Comparison of ENCODE assay signal across 10 cellular contexts in genomic region chr15:75200391-75200764, GRCh38. TPM values are rescaled to one million over a fixed set of nuclear protein-coding genes. Genes with fewer than 3 reads are reported as not detected.
DNase-seq lines count a peak whose midpoint lies in the region; ATAC-seq and TF ChIP-seq lines count a peak whose summit lies in the region.
"Had no signal": no experiment of that assay in that cellular context is flagged by ENCODE, and none has a peak within 500 bp of the region (broad histone marks: within the 10 kb centered on the region; RNA-seq: fewer than 3 reads in every experiment).

No MANE protein-coding gene starts in this region.

- peaks cover 4% of the 10 kb centered on the region for H3K27me3 Mint-ChIP-seq in activated B cell treated with CpG ODN at 0.5 μM for 24 hours

- H3K27me3 ChIP-seq in heart left ventricle (no peaks in the 10 kb centered on the region), iPS-15b (ENCODE audit: control insufficient read depth, insufficient read depth, low read length) (no peaks in the 10 kb centered on the region), thyroid gland (no peaks in the 10 kb centered on the region)
- H3K27me3 ChIP-seq: ascending aorta had no signal

- H3K9me3 ChIP-seq in heart left ventricle (no peaks in the 10 kb centered on the region), iPS-15b (ENCODE audit: control insufficient read depth, insufficient read depth, low read length) (no peaks in the 10 kb centered on the region), thyroid gland (no peaks in the 10 kb centered on the region)
- H3K9me3 ChIP-seq: ascending aorta had no signal

- H3K36me3 Mint-ChIP-seq in activated B cell treated with CpG ODN at 0.5 μM for 24 hours (ENCODE audit: low read depth) = peaks cover 4% of the 10 kb centered on the region

- peak overlapping the region; percentile 32 for H3K4me3 Mint-ChIP-seq in activated B cell treated with CpG ODN at 0.5 μM for 24 hours

- intact Hi-C loops in heart left ventricle (cut with DNase I) = loop anchor here in 6 of 10 donors (5.0 to 10.0 kb wide), 5 partner anchors 73 to 263 kb away; partner anchors contain the start of genes RPP25 (in 3 of the 6), COMMD4 (in 1 of the 6) and COX5A (in 1 of the 6)
- intact Hi-C loops in Right ventricle myocardium superior (cut with DNase I) = loop anchor here (10.0 kb wide), 1 partner anchor 246 kb away; the partner anchor contains the start of gene RPP25
- intact Hi-C loops in activated B cell treated with CpG ODN at 0.5 μM for 24 hours (cut with micrococcal nuclease) = loop anchor here (2.0 to 10.0 kb wide), 4 partner anchors 22 to 568 kb away; partner anchors contain the start of gene SIN3A
- intact Hi-C loops in thyroid gland (cut with DNase I) = no loop called here

- TF ChIP-seq POLR2A in heart left ventricle (IDR thresholded peaks at IDR 0.05) = no peak
- no peak for TF ChIP-seq POLR2A in thyroid gland (IDR thresholded peaks at IDR 0.05)

- peaks cover 37% of the 10 kb centered on the region for H3K4me1 Mint-ChIP-seq in activated B cell treated with CpG ODN at 0.5 μM for 24 hours

- H3K27ac ChIP-seq in heart left ventricle = peak overlapping the region in 7 of 12 donors; percentile 19 to 99 (median 97)
- peak overlapping the region; percentile 90 to 96 (median 93) for H3K27ac ChIP-seq in thyroid gland

- peaks cover 0 to 75% (median 54%) of the 10 kb centered on the region in 12 donors for H3K4me1 ChIP-seq in heart left ventricle
- H3K4me1 ChIP-seq in iPS-15b (ENCODE audit: control insufficient read depth, insufficient read depth, low read length) = peaks cover 16% of the 10 kb centered on the region
- peaks cover 41 to 59% of the 10 kb centered on the region in 2 donors for H3K4me1 ChIP-seq in thyroid gland

- TF ChIP-seq CTCF in heart left ventricle (IDR thresholded peaks at IDR 0.05) (peak in 1 of 12 donors; percentile 10), activated B cell treated with CpG ODN at 0.5 μM for 24 hours (IDR thresholded peaks at IDR 0.05) (no peak), thyroid gland (IDR thresholded peaks at IDR 0.05) (no peak)

- H3K4me3 ChIP-seq in heart left ventricle = peak overlapping the region in 4 of 12 donors; percentile 61 to 100 (median 86)
- H3K4me3 ChIP-seq in iPS-15b (ENCODE audit: low read depth, low read length) = peak overlapping the region; percentile 89
- H3K4me3 ChIP-seq in thyroid gland (replicated peaks in 1 of 3) = no peak overlapping the region

- WGBS in heart left ventricle, 4 donors = 34 to 49% (median 39%) methylated on average over 11 of the region's 11 CpGs
- WGBS in thyroid gland, 2 donors = 19 to 38% methylated on average over 5 to 11 of the region's 11 CpGs

- H3K9me3 Mint-ChIP-seq in activated B cell treated with CpG ODN at 0.5 μM for 24 hours = no peaks in the 10 kb centered on the region

- POLR2A ChIA-PET in activated B cell treated with CpG ODN at 0.5 μM for 24 hours (lab: Charles Lee) = interaction anchor here (1.0 to 2.0 kb wide), 3 partner anchors 125 to 177 kb away, joined by 3 to 10 read pairs (median 4); partner anchors contain the start of gene PPCDC

- no peaks in the 10 kb centered on the region for H3K36me3 ChIP-seq in heart left ventricle
- H3K36me3 ChIP-seq in iPS-15b (ENCODE audit: control insufficient read depth, insufficient read depth, low read length) = no peaks in the 10 kb centered on the region
- H3K36me3 ChIP-seq in thyroid gland = no peaks in the 10 kb centered on the region
- H3K36me3 ChIP-seq: ascending aorta had no signal

- H3K9ac ChIP-seq in iPS-15b (ENCODE audit: low read depth, low read length) = peak overlapping the region; percentile 60

- no peak overlapping the region for H3K27ac Mint-ChIP-seq in activated B cell treated with CpG ODN at 0.5 μM for 24 hours

- CTCF ChIA-PET in activated B cell treated with CpG ODN at 0.5 μM for 24 hours (lab: Charles Lee) = interaction anchor here (2.2 kb wide), 1 partner anchor 172 kb away, joined by 8 read pairs; no protein-coding TSS in a partner anchor

- ATAC-seq in heart left ventricle (peak in 1 of 4 donors; percentile 22), Right ventricle myocardium superior (ENCODE audit: poor library complexity) (no peak), activated B cell treated with CpG ODN at 0.5 μM for 24 hours (ENCODE audit: low read depth) (no peak), HG02798 (IDR thresholded peaks at IDR 0.05; ENCODE audit: poor library complexity, unreplicated experiment) (no peak), GM18520 (IDR thresholded peaks at IDR 0.05; ENCODE audit: unreplicated experiment) (no peak)

- DNase-seq in heart left ventricle (peak in 2 of 5 donors; percentile 49 to 66), Right ventricle myocardium superior (no peak), activated B cell treated with CpG ODN at 0.5 μM for 24 hours (no peak), thyroid gland (no peak), NCI-H2029 (lab: John Stamatoyannopoulos, UW) (no peak)

RNA-seq across cellular contexts. Expression of gene C15orf39, which starts 1.3 kb away (rescaled TPM):
- total RNA-seq in heart left ventricle (10 to 100 TPM in 8 of 9 donors, 1 to 10 TPM in 1; 10.0 to 26.1 (median 13.9) TPM), Right ventricle myocardium superior (15.8 TPM), activated B cell treated with CpG ODN at 0.5 μM for 24 hours (59.6 and 73.2 TPM in 2 replicates), thyroid gland (10 to 100 TPM; 10.6 to 18.3 (median 16.7) TPM)
- polyA plus RNA-seq in heart left ventricle = 10 to 100 TPM in 1 of 2 donors, 1 to 10 TPM in 1; 6.5 to 11.9 TPM

RNA-seq across cellular contexts. Expression of gene GOLGA6C, which starts 57.8 kb away (rescaled TPM):
- total RNA-seq in heart left ventricle (not detected), Right ventricle myocardium superior (not detected), activated B cell treated with CpG ODN at 0.5 μM for 24 hours (not detected in 2 replicates), thyroid gland (not detected)
- not detected for polyA plus RNA-seq in heart left ventricle
- total RNA-seq: ascending aorta, fibroblast of villous mesenchyme had no signal
